In genomic region chr9:98084396-98084795, GRCh38 we compare ENCODE assay signal across 24 cellular contexts.
"Had no signal": no experiment of that assay in that cellular context is flagged by ENCODE, and none has a peak within 500 bp of the region (broad histone marks: within the 10 kb centered on the region; RNA-seq: fewer than 3 reads in every experiment).

No MANE protein-coding gene starts in this region.

- H3K9me3 ChIP-seq: breast epithelium, heart right ventricle, tibial artery had no signal

- H3K36me3 ChIP-seq: breast epithelium had no signal

- H3K4me1 ChIP-seq: breast epithelium had no signal

- H3K9me3 Mint-ChIP-seq: activated CD4-positive, alpha-beta T cell treated with anti-CD3 and anti-CD28 coated beads, Interleukin-2, amount 10 ng/mL, durations not matched to agents 7 days and 5 days; activated CD8-positive, alpha-beta T cell treated with anti-CD3 and anti-CD28 coated beads for 36 hours; activated naive CD8-positive, alpha-beta T cell treated with anti-CD3 and anti-CD28 coated beads for 36 hours; endodermal cell; memory B cell; neural crest cell had no signal

- ATAC-seq: activated CD4-positive, CD25-positive, alpha-beta regulatory T cell treated with anti-CD3 and anti-CD28 coated beads, Interleukin-2, amount 50 U/mL, for 24 hours; activated CD8-positive, alpha-beta memory T cell treated with anti-CD3 and anti-CD28 coated beads, Interleukin-2, amount 10 ng/mL, durations not matched to agents 7 days and 5 days; activated CD8-positive, alpha-beta T cell treated with anti-CD3 and anti-CD28 coated beads for 36 hours; heart right ventricle; left colon; sciatic nerve had no signal

- H3K4me3 Mint-ChIP-seq: activated CD4-positive, alpha-beta T cell treated with anti-CD3 and anti-CD28 coated beads, Interleukin-2, amount 10 ng/mL, durations not matched to agents 7 days and 5 days; activated CD8-positive, alpha-beta memory T cell treated with anti-CD3 and anti-CD28 coated beads, Interleukin-2, amount 10 ng/mL, durations not matched to agents 7 days and 5 days; activated CD8-positive, alpha-beta T cell treated with anti-CD3 and anti-CD28 coated beads for 36 hours; activated naive CD8-positive, alpha-beta T cell treated with anti-CD3 and anti-CD28 coated beads for 36 hours; endodermal cell; memory B cell; neural crest cell had no signal

- H3K27me3 ChIP-seq: breast epithelium had no signal

- H3K27ac ChIP-seq: breast epithelium, coronary artery, epithelial cell of prostate, heart right ventricle, tibial artery had no signal

- DNase-seq: activated CD4-positive, alpha-beta T cell treated with anti-CD3 and anti-CD28 coated beads, Interleukin-2, amount 10 ng/mL, durations not matched to agents 7 days and 5 days; activated CD8-positive, alpha-beta memory T cell treated with anti-CD3 and anti-CD28 coated beads, Interleukin-2, amount 10 ng/mL, durations not matched to agents 7 days and 5 days; activated CD8-positive, alpha-beta T cell treated with anti-CD3 and anti-CD28 coated beads for 36 hours; activated naive CD8-positive, alpha-beta T cell treated with anti-CD3 and anti-CD28 coated beads for 36 hours; amniotic stem cell; cerebellar nuclear complex; endodermal cell; heart right ventricle; occipital lobe; stimulated activated CD4-positive, alpha-beta T cell treated with anti-CD3 and anti-CD28 coated beads, Interleukin-15, amount 100 ng/mL, for 24 hours; stimulated activated CD8-positive, alpha-beta memory T cell treated with anti-CD3 and anti-CD28 coated beads, Interleukin-4, amount 100 ng/mL, for 48 hours; stimulated activated naive CD4-positive, alpha-beta T cell treated with Interleukin-2 at 50 U/mL for 16 hours; substantia nigra; T-helper 2 cell had no signal

- H3K4me2 ChIP-seq: smooth muscle cell had no signal

- H3K27me3 Mint-ChIP-seq: activated CD4-positive, alpha-beta T cell treated with anti-CD3 and anti-CD28 coated beads, Interleukin-2, amount 10 ng/mL, durations not matched to agents 7 days and 5 days; activated CD8-positive, alpha-beta memory T cell treated with anti-CD3 and anti-CD28 coated beads, Interleukin-2, amount 10 ng/mL, durations not matched to agents 7 days and 5 days; activated CD8-positive, alpha-beta T cell treated with anti-CD3 and anti-CD28 coated beads for 36 hours; activated naive CD8-positive, alpha-beta T cell treated with anti-CD3 and anti-CD28 coated beads for 36 hours; memory B cell had no signal

- H3K27ac Mint-ChIP-seq: endodermal cell had no signal

- H3K4me3 ChIP-seq: breast epithelium, coronary artery, heart right ventricle, smooth muscle cell, tibial artery had no signal
